1 cellular context compared by ENCODE assay signal in the genomic region with DNA sequence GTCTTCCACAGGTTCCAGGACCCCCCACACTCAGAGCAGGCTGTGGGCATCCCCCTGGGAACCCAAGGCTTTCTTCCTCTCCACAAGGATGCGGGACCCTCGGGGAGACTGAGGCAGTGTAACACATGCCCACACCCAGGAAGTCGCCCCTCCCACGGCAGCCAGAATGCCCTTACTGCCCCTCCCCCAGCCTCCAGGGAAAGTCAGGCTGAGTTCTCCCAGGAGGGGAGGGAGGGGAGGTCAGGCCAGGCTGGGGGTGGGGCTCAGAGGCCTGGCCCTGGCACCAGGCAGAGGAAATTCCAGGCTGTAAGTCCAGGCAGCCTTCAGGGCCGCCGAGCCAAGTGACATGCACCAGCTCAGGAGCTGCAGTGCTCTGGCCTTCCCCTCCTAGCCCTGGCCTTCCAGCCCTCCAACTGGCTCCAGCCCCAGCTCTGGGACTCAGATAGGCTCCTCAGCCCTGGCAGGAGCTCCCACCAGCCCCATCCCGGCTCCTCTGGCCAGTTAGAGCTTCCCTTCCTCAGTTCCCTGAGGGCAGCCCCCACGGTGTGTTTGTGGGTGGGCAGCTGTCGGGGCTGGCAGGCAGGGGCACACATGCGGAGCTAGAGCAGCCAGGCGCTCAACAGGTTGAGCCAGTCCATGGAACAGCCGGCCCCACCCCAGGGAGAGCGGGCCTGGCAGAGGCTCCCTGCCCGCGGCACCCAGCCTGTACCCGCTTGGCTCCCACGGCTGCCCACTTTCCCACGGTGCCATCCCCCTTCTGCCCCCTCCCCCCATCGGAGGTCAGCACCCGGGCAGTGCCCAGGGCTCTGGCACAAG.
TF ChIP-seq lines count a peak whose summit lies in the region.

No MANE protein-coding gene starts in this region.

TF ChIP-seq in GM12878, 131 proteins besides CTCF, POLR2A, EP300 and RAD21:
- no peak for TF ChIP-seq BMI1 (IDR thresholded peaks at IDR 0.05; ENCODE audit: borderline replicate concordance)
- TF ChIP-seq, protein P1, sequence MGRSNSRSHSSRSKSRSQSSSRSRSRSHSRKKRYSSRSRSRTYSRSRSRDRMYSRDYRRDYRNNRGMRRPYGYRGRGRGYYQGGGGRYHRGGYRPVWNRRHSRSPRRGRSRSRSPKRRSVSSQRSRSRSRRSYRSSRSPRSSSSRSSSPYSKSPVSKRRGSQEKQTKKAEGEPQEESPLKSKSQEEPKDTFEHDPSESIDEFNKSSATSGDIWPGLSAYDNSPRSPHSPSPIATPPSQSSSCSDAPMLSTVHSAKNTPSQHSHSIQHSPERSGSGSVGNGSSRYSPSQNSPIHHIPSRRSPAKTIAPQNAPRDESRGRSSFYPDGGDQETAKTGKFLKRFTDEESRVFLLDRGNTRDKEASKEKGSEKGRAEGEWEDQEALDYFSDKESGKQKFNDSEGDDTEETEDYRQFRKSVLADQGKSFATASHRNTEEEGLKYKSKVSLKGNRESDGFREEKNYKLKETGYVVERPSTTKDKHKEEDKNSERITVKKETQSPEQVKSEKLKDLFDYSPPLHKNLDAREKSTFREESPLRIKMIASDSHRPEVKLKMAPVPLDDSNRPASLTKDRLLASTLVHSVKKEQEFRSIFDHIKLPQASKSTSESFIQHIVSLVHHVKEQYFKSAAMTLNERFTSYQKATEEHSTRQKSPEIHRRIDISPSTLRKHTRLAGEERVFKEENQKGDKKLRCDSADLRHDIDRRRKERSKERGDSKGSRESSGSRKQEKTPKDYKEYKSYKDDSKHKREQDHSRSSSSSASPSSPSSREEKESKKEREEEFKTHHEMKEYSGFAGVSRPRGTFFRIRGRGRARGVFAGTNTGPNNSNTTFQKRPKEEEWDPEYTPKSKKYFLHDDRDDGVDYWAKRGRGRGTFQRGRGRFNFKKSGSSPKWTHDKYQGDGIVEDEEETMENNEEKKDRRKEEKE (IDR thresholded peaks at IDR 0.05) = no peak
- TF ChIP-seq MXI1 (IDR thresholded peaks at IDR 0.05; ENCODE audit: low read depth, low read length) = no peak
- no peak for TF ChIP-seq TCF12 (IDR thresholded peaks at IDR 0.05; ENCODE audit: low read depth, low read length)
- no peak for TF ChIP-seq CEBPB (IDR thresholded peaks at IDR 0.05; ENCODE audit: borderline replicate concordance in 1 of 2, low read depth in 2 of 2, low read length in 2 of 2)
- TF ChIP-seq, protein P2, sequence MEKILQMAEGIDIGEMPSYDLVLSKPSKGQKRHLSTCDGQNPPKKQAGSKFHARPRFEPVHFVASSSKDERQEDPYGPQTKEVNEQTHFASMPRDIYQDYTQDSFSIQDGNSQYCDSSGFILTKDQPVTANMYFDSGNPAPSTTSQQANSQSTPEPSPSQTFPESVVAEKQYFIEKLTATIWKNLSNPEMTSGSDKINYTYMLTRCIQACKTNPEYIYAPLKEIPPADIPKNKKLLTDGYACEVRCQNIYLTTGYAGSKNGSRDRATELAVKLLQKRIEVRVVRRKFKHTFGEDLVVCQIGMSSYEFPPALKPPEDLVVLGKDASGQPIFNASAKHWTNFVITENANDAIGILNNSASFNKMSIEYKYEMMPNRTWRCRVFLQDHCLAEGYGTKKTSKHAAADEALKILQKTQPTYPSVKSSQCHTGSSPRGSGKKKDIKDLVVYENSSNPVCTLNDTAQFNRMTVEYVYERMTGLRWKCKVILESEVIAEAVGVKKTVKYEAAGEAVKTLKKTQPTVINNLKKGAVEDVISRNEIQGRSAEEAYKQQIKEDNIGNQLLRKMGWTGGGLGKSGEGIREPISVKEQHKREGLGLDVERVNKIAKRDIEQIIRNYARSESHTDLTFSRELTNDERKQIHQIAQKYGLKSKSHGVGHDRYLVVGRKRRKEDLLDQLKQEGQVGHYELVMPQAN (conservative IDR thresholded peaks at IDR 0.05) = no peak
- TF ChIP-seq, protein P3, sequence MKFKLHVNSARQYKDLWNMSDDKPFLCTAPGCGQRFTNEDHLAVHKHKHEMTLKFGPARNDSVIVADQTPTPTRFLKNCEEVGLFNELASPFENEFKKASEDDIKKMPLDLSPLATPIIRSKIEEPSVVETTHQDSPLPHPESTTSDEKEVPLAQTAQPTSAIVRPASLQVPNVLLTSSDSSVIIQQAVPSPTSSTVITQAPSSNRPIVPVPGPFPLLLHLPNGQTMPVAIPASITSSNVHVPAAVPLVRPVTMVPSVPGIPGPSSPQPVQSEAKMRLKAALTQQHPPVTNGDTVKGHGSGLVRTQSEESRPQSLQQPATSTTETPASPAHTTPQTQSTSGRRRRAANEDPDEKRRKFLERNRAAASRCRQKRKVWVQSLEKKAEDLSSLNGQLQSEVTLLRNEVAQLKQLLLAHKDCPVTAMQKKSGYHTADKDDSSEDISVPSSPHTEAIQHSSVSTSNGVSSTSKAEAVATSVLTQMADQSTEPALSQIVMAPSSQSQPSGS (IDR thresholded peaks at IDR 0.05; ENCODE audit: low read length) = no peak
- TF ChIP-seq KAT2A (conservative IDR thresholded peaks at IDR 0.05; ENCODE audit: control insufficient read depth, low read depth, low read length) = no peak
- no peak for TF ChIP-seq SPI1 (IDR thresholded peaks at IDR 0.05; ENCODE audit: borderline replicate concordance, insufficient read depth, low read depth, low read length)
- no peak for TF ChIP-seq ZNF207 (IDR thresholded peaks at IDR 0.05; ENCODE audit: borderline replicate concordance)
- no peak for TF ChIP-seq YBX1 (IDR thresholded peaks at IDR 0.05)
- no peak for TF ChIP-seq NR2F1 (conservative IDR thresholded peaks at IDR 0.05)
- TF ChIP-seq NFXL1 (IDR thresholded peaks at IDR 0.05; ENCODE audit: borderline replicate concordance) = no peak
- TF ChIP-seq ZNF24 (IDR thresholded peaks at IDR 0.05) = no peak
- no peak for TF ChIP-seq IRF4 (IDR thresholded peaks at IDR 0.05; ENCODE audit: low read depth, low read length)
- no peak for TF ChIP-seq CBX3 (IDR thresholded peaks at IDR 0.05; ENCODE audit: borderline replicate concordance, low read depth)
